1 cellular context compared by ENCODE assay signal in the genomic region with DNA sequence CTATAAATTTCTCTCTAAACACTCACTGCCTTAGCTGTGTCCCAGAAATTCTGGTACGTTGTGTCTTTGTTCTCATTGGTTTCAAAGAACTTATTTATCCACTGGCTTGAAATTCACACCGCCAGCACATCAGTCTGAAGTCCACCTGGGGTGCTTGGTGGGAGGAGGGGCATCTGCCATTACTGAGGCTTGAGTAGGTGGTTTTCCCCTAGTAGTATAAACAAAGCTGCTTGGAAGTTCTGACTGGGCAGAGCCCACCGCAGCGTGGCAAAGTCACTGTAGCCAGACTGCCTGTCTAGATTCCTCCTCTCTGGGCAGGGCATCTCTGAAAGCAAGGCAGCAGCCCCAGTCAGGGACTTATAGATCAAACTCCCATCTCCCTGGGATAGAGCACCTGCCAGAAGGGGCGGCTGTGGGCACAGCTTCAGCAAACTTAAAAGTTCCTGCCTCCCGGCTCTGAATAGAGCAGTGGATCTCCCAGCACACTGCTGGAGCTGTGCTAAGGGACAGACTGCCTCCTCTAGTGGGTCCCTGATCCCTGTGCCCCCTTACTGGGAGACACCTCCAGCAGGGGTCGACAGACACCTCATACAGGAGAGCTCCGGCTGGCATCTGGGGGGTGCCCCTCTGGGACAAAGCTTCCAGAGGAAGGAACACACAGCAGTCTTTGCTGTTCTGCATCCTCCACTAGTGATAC.
TF ChIP-seq lines count a peak whose summit lies in the region.

No MANE protein-coding gene starts in this region.

TF ChIP-seq in HepG2, 621 proteins besides CTCF, POLR2A, EP300 and RAD21 (continued from another document and continues in another):
- TF ChIP-seq HOXA7 (CRISPR knock-in tag; IDR thresholded peaks at IDR 0.05) (no peak), ZNF280D (CRISPR knock-in tag; IDR thresholded peaks at IDR 0.05) (no peak), HMG20A (CRISPR knock-in tag; IDR thresholded peaks at IDR 0.05; ENCODE audit: borderline replicate concordance) (peak; percentile 31; the same call in 1 of the 2 replicates), ZNF644 (CRISPR knock-in tag; IDR thresholded peaks at IDR 0.05; ENCODE audit: low read depth) (0 out of 2 replicates have a peak, but pooled peaks have one; percentile 49), ZFP36L1 (CRISPR knock-in tag; IDR thresholded peaks at IDR 0.05) (no peak), RELA (CRISPR knock-in tag; IDR thresholded peaks at IDR 0.05) (no peak), KLF11 (CRISPR knock-in tag; IDR thresholded peaks at IDR 0.05) (no peak), GLI4 (CRISPR knock-in tag; IDR thresholded peaks at IDR 0.05; ENCODE audit: borderline replicate concordance) (no peak), KDM6A (CRISPR knock-in tag; IDR thresholded peaks at IDR 0.05; ENCODE audit: low read depth) (no peak), KDM3A (CRISPR knock-in tag; IDR thresholded peaks at IDR 0.05; ENCODE audit: low read depth) (no peak), ZNF75D (CRISPR knock-in tag; IDR thresholded peaks at IDR 0.05; ENCODE audit: borderline replicate concordance) (no peak), MAFK (conservative IDR thresholded peaks at IDR 0.05 in 1 of 2, IDR thresholded peaks at IDR 0.05 in 1 of 2; ENCODE audit: low read length in 2 of 2) (no peak), TBX3 (IDR thresholded peaks at IDR 0.05; ENCODE audit: borderline replicate concordance) (no peak; the same call in 1 of the 2 replicates), ZNF431 (CRISPR knock-in tag; IDR thresholded peaks at IDR 0.05; ENCODE audit: borderline replicate concordance, low read depth) (no peak), SALL2 (CRISPR knock-in tag; IDR thresholded peaks at IDR 0.05) (no peak), HDAC2 (CRISPR knock-in tag; IDR thresholded peaks at IDR 0.05) (peak; percentile 53; the same call in 1 of the 2 replicates), PAX8 (CRISPR knock-in tag; IDR thresholded peaks at IDR 0.05; ENCODE audit: borderline replicate concordance) (no peak), HHEX (CRISPR knock-in tag; IDR thresholded peaks at IDR 0.05) (no peak), GATAD2A (CRISPR knock-in tag; IDR thresholded peaks at IDR 0.05) (peak; percentile 41; the same call in 1 of the 2 replicates), ELF3 (CRISPR knock-in tag; IDR thresholded peaks at IDR 0.05) (no peak), NFYC (CRISPR knock-in tag; IDR thresholded peaks at IDR 0.05) (no peak), TEF (CRISPR knock-in tag; IDR thresholded peaks at IDR 0.05) (no peak), ZNF781 (CRISPR knock-in tag; IDR thresholded peaks at IDR 0.05; ENCODE audit: borderline replicate concordance, not compliant biosample characterization) (no peak), ZNF616 (CRISPR knock-in tag; IDR thresholded peaks at IDR 0.05; ENCODE audit: low read depth) (no peak), SOX5 (CRISPR knock-in tag; IDR thresholded peaks at IDR 0.05; ENCODE audit: borderline replicate concordance) (peak; percentile 34; the same call in 1 of the 2 replicates)
- TF ChIP-seq, protein P1, sequence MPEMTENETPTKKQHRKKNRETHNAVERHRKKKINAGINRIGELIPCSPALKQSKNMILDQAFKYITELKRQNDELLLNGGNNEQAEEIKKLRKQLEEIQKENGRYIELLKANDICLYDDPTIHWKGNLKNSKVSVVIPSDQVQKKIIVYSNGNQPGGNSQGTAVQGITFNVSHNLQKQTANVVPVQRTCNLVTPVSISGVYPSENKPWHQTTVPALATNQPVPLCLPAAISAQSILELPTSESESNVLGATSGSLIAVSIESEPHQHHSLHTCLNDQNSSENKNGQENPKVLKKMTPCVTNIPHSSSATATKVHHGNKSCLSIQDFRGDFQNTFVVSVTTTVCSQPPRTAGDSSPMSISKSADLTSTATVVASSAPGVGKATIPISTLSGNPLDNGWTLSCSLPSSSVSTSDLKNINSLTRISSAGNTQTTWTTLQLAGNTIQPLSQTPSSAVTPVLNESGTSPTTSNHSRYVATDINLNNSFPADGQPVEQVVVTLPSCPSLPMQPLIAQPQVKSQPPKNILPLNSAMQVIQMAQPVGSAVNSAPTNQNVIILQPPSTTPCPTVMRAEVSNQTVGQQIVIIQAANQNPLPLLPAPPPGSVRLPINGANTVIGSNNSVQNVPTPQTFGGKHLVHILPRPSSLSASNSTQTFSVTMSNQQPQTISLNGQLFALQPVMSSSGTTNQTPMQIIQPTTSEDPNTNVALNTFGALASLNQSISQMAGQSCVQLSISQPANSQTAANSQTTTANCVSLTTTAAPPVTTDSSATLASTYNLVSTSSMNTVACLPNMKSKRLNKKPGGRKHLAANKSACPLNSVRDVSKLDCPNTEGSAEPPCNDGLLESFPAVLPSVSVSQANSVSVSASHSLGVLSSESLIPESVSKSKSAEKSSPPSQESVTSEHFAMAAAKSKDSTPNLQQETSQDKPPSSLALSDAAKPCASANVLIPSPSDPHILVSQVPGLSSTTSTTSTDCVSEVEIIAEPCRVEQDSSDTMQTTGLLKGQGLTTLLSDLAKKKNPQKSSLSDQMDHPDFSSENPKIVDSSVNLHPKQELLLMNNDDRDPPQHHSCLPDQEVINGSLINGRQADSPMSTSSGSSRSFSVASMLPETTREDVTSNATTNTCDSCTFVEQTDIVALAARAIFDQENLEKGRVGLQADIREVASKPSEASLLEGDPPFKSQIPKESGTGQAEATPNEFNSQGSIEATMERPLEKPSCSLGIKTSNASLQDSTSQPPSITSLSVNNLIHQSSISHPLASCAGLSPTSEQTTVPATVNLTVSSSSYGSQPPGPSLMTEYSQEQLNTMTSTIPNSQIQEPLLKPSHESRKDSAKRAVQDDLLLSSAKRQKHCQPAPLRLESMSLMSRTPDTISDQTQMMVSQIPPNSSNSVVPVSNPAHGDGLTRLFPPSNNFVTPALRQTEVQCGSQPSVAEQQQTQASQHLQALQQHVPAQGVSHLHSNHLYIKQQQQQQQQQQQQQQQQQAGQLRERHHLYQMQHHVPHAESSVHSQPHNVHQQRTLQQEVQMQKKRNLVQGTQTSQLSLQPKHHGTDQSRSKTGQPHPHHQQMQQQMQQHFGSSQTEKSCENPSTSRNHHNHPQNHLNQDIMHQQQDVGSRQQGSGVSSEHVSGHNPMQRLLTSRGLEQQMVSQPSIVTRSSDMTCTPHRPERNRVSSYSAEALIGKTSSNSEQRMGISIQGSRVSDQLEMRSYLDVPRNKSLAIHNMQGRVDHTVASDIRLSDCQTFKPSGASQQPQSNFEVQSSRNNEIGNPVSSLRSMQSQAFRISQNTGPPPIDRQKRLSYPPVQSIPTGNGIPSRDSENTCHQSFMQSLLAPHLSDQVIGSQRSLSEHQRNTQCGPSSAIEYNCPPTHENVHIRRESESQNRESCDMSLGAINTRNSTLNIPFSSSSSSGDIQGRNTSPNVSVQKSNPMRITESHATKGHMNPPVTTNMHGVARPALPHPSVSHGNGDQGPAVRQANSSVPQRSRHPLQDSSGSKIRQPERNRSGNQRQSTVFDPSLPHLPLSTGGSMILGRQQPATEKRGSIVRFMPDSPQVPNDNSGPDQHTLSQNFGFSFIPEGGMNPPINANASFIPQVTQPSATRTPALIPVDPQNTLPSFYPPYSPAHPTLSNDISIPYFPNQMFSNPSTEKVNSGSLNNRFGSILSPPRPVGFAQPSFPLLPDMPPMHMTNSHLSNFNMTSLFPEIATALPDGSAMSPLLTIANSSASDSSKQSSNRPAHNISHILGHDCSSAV (CRISPR knock-in tag; IDR thresholded peaks at IDR 0.05; ENCODE audit: borderline replicate concordance): no peak
- TF ChIP-seq, protein P2, sequence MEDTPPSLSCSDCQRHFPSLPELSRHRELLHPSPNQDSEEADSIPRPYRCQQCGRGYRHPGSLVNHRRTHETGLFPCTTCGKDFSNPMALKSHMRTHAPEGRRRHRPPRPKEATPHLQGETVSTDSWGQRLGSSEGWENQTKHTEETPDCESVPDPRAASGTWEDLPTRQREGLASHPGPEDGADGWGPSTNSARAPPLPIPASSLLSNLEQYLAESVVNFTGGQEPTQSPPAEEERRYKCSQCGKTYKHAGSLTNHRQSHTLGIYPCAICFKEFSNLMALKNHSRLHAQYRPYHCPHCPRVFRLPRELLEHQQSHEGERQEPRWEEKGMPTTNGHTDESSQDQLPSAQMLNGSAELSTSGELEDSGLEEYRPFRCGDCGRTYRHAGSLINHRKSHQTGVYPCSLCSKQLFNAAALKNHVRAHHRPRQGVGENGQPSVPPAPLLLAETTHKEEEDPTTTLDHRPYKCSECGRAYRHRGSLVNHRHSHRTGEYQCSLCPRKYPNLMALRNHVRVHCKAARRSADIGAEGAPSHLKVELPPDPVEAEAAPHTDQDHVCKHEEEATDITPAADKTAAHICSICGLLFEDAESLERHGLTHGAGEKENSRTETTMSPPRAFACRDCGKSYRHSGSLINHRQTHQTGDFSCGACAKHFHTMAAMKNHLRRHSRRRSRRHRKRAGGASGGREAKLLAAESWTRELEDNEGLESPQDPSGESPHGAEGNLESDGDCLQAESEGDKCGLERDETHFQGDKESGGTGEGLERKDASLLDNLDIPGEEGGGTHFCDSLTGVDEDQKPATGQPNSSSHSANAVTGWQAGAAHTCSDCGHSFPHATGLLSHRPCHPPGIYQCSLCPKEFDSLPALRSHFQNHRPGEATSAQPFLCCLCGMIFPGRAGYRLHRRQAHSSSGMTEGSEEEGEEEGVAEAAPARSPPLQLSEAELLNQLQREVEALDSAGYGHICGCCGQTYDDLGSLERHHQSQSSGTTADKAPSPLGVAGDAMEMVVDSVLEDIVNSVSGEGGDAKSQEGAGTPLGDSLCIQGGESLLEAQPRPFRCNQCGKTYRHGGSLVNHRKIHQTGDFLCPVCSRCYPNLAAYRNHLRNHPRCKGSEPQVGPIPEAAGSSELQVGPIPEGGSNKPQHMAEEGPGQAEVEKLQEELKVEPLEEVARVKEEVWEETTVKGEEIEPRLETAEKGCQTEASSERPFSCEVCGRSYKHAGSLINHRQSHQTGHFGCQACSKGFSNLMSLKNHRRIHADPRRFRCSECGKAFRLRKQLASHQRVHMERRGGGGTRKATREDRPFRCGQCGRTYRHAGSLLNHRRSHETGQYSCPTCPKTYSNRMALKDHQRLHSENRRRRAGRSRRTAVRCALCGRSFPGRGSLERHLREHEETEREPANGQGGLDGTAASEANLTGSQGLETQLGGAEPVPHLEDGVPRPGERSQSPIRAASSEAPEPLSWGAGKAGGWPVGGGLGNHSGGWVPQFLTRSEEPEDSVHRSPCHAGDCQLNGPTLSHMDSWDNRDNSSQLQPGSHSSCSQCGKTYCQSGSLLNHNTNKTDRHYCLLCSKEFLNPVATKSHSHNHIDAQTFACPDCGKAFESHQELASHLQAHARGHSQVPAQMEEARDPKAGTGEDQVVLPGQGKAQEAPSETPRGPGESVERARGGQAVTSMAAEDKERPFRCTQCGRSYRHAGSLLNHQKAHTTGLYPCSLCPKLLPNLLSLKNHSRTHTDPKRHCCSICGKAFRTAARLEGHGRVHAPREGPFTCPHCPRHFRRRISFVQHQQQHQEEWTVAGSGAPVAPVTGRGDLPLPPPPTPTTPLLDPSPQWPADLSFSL (CRISPR knock-in tag; IDR thresholded peaks at IDR 0.05): no peak
- TF ChIP-seq, protein P3, sequence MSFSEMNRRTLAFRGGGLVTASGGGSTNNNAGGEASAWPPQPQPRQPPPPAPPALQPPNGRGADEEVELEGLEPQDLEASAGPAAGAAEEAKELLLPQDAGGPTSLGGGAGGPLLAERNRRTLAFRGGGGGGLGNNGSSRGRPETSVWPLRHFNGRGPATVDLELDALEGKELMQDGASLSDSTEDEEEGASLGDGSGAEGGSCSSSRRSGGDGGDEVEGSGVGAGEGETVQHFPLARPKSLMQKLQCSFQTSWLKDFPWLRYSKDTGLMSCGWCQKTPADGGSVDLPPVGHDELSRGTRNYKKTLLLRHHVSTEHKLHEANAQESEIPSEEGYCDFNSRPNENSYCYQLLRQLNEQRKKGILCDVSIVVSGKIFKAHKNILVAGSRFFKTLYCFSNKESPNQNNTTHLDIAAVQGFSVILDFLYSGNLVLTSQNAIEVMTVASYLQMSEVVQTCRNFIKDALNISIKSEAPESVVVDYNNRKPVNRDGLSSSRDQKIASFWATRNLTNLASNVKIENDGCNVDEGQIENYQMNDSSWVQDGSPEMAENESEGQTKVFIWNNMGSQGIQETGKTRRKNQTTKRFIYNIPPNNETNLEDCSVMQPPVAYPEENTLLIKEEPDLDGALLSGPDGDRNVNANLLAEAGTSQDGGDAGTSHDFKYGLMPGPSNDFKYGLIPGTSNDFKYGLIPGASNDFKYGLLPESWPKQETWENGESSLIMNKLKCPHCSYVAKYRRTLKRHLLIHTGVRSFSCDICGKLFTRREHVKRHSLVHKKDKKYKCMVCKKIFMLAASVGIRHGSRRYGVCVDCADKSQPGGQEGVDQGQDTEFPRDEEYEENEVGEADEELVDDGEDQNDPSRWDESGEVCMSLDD (CRISPR knock-in tag; IDR thresholded peaks at IDR 0.05; ENCODE audit: borderline replicate concordance): no peak
- TF ChIP-seq, protein P4, sequence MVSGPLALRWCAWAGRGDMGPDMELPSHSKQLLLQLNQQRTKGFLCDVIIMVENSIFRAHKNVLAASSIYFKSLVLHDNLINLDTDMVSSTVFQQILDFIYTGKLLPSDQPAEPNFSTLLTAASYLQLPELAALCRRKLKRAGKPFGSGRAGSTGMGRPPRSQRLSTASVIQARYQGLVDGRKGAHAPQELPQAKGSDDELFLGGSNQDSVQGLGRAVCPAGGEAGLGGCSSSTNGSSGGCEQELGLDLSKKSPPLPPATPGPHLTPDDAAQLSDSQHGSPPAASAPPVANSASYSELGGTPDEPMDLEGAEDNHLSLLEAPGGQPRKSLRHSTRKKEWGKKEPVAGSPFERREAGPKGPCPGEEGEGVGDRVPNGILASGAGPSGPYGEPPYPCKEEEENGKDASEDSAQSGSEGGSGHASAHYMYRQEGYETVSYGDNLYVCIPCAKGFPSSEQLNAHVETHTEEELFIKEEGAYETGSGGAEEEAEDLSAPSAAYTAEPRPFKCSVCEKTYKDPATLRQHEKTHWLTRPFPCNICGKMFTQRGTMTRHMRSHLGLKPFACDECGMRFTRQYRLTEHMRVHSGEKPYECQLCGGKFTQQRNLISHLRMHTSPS (CRISPR knock-in tag; IDR thresholded peaks at IDR 0.05; ENCODE audit: low read depth): no peak
